Comparison of ENCODE assay signal across 2 cellular contexts in genomic region chr2:172613035-172613434, GRCh38.
TF ChIP-seq lines count a peak whose summit lies in the region.

No MANE protein-coding gene starts in this region.

TF ChIP-seq in IMR-90, 13 proteins besides CTCF, POLR2A, EP300 and RAD21:
- TF ChIP-seq MXI1 (IDR thresholded peaks at IDR 0.05; ENCODE audit: borderline replicate concordance, low read depth, low read length), result no peak
- TF ChIP-seq RFX5 (IDR thresholded peaks at IDR 0.05; ENCODE audit: low read depth, low read length), result no peak
- TF ChIP-seq, protein P1, sequence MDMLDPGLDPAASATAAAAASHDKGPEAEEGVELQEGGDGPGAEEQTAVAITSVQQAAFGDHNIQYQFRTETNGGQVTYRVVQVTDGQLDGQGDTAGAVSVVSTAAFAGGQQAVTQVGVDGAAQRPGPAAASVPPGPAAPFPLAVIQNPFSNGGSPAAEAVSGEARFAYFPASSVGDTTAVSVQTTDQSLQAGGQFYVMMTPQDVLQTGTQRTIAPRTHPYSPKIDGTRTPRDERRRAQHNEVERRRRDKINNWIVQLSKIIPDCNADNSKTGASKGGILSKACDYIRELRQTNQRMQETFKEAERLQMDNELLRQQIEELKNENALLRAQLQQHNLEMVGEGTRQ (IDR thresholded peaks at IDR 0.05; ENCODE audit: low read depth, low read length), result no peak
- no peak for TF ChIP-seq RCOR1 (IDR thresholded peaks at IDR 0.05; ENCODE audit: insufficient replicate concordance, low read length)
- no peak for TF ChIP-seq MAFK (IDR thresholded peaks at IDR 0.05; ENCODE audit: low read depth, low read length)
- no peak for TF ChIP-seq NFE2L2 (IDR thresholded peaks at IDR 0.05; ENCODE audit: low read depth, low read length)
- no peak for TF ChIP-seq SMC3 (IDR thresholded peaks at IDR 0.05; ENCODE audit: low read depth, low read length)
- TF ChIP-seq CHD1 (IDR thresholded peaks at IDR 0.05; ENCODE audit: low read depth, low read length), result no peak
- no peak for TF ChIP-seq MAZ (IDR thresholded peaks at IDR 0.05; ENCODE audit: borderline replicate concordance, low read depth, low read length)
- no peak for TF ChIP-seq CEBPB (IDR thresholded peaks at IDR 0.05; ENCODE audit: low read depth, low read length)
- TF ChIP-seq FOS (IDR thresholded peaks at IDR 0.05; ENCODE audit: low read depth, low read length), result no peak

TF ChIP-seq in WTC11, 78 proteins besides CTCF, POLR2A, EP300 and RAD21:
- TF ChIP-seq CDX4 (CRISPR knock-in tag; IDR thresholded peaks at IDR 0.05; ENCODE audit: borderline replicate concordance), result no peak
- TF ChIP-seq, protein P2, sequence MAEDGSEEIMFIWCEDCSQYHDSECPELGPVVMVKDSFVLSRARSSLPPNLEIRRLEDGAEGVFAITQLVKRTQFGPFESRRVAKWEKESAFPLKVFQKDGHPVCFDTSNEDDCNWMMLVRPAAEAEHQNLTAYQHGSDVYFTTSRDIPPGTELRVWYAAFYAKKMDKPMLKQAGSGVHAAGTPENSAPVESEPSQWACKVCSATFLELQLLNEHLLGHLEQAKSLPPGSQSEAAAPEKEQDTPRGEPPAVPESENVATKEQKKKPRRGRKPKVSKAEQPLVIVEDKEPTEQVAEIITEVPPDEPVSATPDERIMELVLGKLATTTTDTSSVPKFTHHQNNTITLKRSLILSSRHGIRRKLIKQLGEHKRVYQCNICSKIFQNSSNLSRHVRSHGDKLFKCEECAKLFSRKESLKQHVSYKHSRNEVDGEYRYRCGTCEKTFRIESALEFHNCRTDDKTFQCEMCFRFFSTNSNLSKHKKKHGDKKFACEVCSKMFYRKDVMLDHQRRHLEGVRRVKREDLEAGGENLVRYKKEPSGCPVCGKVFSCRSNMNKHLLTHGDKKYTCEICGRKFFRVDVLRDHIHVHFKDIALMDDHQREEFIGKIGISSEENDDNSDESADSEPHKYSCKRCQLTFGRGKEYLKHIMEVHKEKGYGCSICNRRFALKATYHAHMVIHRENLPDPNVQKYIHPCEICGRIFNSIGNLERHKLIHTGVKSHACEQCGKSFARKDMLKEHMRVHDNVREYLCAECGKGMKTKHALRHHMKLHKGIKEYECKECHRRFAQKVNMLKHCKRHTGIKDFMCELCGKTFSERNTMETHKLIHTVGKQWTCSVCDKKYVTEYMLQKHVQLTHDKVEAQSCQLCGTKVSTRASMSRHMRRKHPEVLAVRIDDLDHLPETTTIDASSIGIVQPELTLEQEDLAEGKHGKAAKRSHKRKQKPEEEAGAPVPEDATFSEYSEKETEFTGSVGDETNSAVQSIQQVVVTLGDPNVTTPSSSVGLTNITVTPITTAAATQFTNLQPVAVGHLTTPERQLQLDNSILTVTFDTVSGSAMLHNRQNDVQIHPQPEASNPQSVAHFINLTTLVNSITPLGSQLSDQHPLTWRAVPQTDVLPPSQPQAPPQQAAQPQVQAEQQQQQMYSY (CRISPR knock-in tag; IDR thresholded peaks at IDR 0.05), result no peak
- TF ChIP-seq JAZF1 (CRISPR knock-in tag; IDR thresholded peaks at IDR 0.05), result no peak
- TF ChIP-seq NR3C1 (CRISPR knock-in tag; conservative IDR thresholded peaks at IDR 0.05; ENCODE audit: low read depth), result no peak
- no peak for TF ChIP-seq SMAD3 (CRISPR knock-in tag; IDR thresholded peaks at IDR 0.05; ENCODE audit: borderline replicate concordance)
- TF ChIP-seq, protein P3, sequence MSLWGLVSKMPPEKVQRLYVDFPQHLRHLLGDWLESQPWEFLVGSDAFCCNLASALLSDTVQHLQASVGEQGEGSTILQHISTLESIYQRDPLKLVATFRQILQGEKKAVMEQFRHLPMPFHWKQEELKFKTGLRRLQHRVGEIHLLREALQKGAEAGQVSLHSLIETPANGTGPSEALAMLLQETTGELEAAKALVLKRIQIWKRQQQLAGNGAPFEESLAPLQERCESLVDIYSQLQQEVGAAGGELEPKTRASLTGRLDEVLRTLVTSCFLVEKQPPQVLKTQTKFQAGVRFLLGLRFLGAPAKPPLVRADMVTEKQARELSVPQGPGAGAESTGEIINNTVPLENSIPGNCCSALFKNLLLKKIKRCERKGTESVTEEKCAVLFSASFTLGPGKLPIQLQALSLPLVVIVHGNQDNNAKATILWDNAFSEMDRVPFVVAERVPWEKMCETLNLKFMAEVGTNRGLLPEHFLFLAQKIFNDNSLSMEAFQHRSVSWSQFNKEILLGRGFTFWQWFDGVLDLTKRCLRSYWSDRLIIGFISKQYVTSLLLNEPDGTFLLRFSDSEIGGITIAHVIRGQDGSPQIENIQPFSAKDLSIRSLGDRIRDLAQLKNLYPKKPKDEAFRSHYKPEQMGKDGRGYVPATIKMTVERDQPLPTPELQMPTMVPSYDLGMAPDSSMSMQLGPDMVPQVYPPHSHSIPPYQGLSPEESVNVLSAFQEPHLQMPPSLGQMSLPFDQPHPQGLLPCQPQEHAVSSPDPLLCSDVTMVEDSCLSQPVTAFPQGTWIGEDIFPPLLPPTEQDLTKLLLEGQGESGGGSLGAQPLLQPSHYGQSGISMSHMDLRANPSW (CRISPR knock-in tag; conservative IDR thresholded peaks at IDR 0.05; ENCODE audit: low read depth), result no peak
- TF ChIP-seq ZNF416 (CRISPR knock-in tag; IDR thresholded peaks at IDR 0.05), result no peak
- no peak for TF ChIP-seq TP53 (CRISPR knock-in tag; IDR thresholded peaks at IDR 0.05)
- TF ChIP-seq, protein P4, sequence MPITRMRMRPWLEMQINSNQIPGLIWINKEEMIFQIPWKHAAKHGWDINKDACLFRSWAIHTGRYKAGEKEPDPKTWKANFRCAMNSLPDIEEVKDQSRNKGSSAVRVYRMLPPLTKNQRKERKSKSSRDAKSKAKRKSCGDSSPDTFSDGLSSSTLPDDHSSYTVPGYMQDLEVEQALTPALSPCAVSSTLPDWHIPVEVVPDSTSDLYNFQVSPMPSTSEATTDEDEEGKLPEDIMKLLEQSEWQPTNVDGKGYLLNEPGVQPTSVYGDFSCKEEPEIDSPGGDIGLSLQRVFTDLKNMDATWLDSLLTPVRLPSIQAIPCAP (CRISPR knock-in tag; IDR thresholded peaks at IDR 0.05), result no peak
- TF ChIP-seq MXD4 (CRISPR knock-in tag; IDR thresholded peaks at IDR 0.05; ENCODE audit: borderline replicate concordance), result no peak
- no peak for TF ChIP-seq HMGA2 (CRISPR knock-in tag; IDR thresholded peaks at IDR 0.05)
- TF ChIP-seq TEAD4 (CRISPR knock-in tag; IDR thresholded peaks at IDR 0.05), result no peak
- no peak for TF ChIP-seq ZNF138 (CRISPR knock-in tag; conservative IDR thresholded peaks at IDR 0.05)
